ENCODE assay signal across 7 cellular contexts in the genomic region with DNA sequence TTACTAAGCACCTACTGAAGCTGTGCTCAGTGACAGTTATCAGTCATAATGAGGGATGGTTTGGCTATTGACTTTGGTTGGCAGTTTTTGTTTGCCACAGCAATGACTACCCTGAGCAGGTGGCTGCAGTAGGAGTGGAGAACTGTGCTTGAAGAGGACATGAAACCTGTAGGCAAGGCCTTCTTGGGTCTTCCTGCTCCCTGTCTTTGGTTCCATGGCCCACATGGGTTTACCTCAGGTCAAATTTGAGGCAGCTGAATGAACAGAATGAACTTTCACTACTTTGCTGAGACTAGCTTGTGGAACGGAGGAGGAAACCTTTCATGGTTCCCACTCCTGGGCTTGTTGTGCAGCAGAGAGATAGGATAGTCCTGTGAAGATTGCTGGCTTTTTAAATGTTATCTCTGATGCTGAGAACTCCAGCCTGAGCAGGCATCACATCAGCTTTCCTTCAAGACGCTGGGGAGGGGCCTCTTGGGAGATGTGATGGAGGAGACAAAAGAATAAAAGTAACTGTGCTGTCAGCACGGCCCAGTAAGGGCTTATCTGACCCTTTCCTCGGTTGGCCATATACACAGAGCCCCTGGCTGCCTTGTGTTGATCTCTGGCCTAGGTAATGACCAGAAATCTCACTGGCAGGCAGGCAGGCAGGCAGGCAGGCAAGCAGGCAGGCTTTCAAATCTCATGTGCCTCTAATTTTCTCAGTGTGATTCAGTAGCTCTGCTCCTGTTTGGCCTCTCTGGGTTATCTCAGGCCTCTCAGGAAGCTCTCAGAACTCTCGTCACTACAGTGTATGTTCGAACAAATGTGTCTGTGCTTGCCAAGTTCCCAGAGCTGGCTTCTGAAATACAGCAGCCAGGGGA. TPM values are rescaled to one million over a fixed set of nuclear protein-coding genes. Genes with fewer than 3 reads are reported as not detected.
DNase-seq lines count a peak whose midpoint lies in the region; ATAC-seq, FAIRE-seq and TF ChIP-seq lines count a peak whose summit lies in the region.

No MANE protein-coding gene starts in this region.

- peaks cover 59 to 94% (median 83%) of the 10 kb centered on the region in 3 donors for H3K4me1 Mint-ChIP-seq in naive B cell

- H3K9me1 ChIP-seq in K562 (ENCODE audit: control insufficient read depth, insufficient read depth, low read length): no peaks in the 10 kb centered on the region

- peak overlapping the region; percentile 54 to 66; a peak in 2 of 4 replicates for H3K9ac ChIP-seq in K562 (ENCODE audit: insufficient read depth in 1 of 2, low read depth in 2 of 2, low read length in 2 of 2)

- CTCF ChIA-PET in K562 (lab: Yijun Ruan, JAX; ENCODE audit: low intra/inter-chr PET ratio): no interaction called here

- no peak overlapping the region for H2AFZ ChIP-seq in K562 (ENCODE audit: low read depth, low read length)

- DNase-seq in K562 (ENCODE audit: extremely low read depth in 1 of 4, low spot score in 3 of 4): peak; percentile 56 to 94 (median 68)
- no peak for DNase-seq in naive B cell
- no peak for DNase-seq in HTR-8/SVneo (ENCODE audit: insufficient read length, low spot score)
- DNase-seq in NCI-H524 treated with DMSO at 0.1 percent for 48 hours (lab: John Stamatoyannopoulos, UW): no peak
- DNase-seq in NCI-H446 (lab: John Stamatoyannopoulos, UW): no peak

- FAIRE-seq in K562 (lab: Jason Lieb, UNC): peak; percentile 88
- no peak for FAIRE-seq in HTR-8/SVneo (lab: Jason Lieb, UNC)

- H3K9me3 ChIP-seq in K562 (replicated peaks; ENCODE audit: control insufficient read depth, insufficient read depth, low read depth, low read length): no peaks in the 10 kb centered on the region

- ATAC-seq in GM19455 (IDR thresholded peaks at IDR 0.05; ENCODE audit: unreplicated experiment) (peak; percentile 76), HG03175 (IDR thresholded peaks at IDR 0.05; ENCODE audit: unreplicated experiment) (peak; percentile 70), K562 (peak; percentile 74), naive B cell (ENCODE audit: low read depth in 2 of 2) (peak; percentile 50 to 55)

- peaks cover 44 to 74% of the 10 kb centered on the region in 2 experiments for H3K4me1 ChIP-seq in K562 (replicated peaks in 1 of 2; ENCODE audit: control insufficient read depth in 2 of 2, insufficient read depth in 2 of 2, low read length in 2 of 2)

- H3K36me3 Mint-ChIP-seq in naive B cell: no peaks in the 10 kb centered on the region

- H4K20me1 ChIP-seq in K562 (replicated peaks; ENCODE audit: control insufficient read depth, insufficient read depth, low read length): no peaks in the 10 kb centered on the region

- no peaks in the 10 kb centered on the region for H3K36me3 ChIP-seq in K562 (ENCODE audit: control insufficient read depth, insufficient read depth, low read length)

- peak; percentile 80 for TF ChIP-seq EP300 in K562 (IDR thresholded peaks at IDR 0.05; ENCODE audit: low read length)

- no peak overlapping the region for H3K4me3 ChIP-seq in K562

- H3K79me2 ChIP-seq in K562 (ENCODE audit: control insufficient read depth, insufficient read depth, low read length): peaks cover 94% of the 10 kb centered on the region

- H3K27me3 Mint-ChIP-seq in naive B cell: no peaks in the 10 kb centered on the region

- H3K4me2 ChIP-seq in K562 (ENCODE audit: insufficient read depth, low read length): peak overlapping the region; percentile 72

- in situ Hi-C loops in K562 (cut with MboI): no loop called here

- no peaks in the 10 kb centered on the region for H3K9me3 Mint-ChIP-seq in naive B cell

- peak overlapping the region; percentile 85 to 90 (median 87) for H3K27ac Mint-ChIP-seq in naive B cell

- TF ChIP-seq POLR2A in K562 (conservative IDR thresholded peaks at IDR 0.05): no peak

- no peaks in the 10 kb centered on the region for H3K27me3 ChIP-seq in K562 (ENCODE audit: control insufficient read depth in 2 of 2, insufficient read depth in 2 of 2, low read length in 2 of 2)

- no peak for TF ChIP-seq CTCF in K562 (IDR thresholded peaks at IDR 0.05 in 2 of 3, conservative IDR thresholded peaks at IDR 0.05 in 1 of 3; ENCODE audit: insufficient read depth in 2 of 3, low read depth in 1 of 3, low read length in 3 of 3)

- peak in 1 of 2 experiments; percentile 21; a peak in 2 of 4 replicates for TF ChIP-seq RAD21 in K562 (CRISPR knock-in tag; conservative IDR thresholded peaks at IDR 0.05 in 1 of 2, IDR thresholded peaks at IDR 0.05 in 1 of 2)

- H3K4me3 Mint-ChIP-seq in naive B cell: peak overlapping the region in 7 of 8 donors; percentile 5 to 78 (median 62)

- POLR2A ChIA-PET in K562 (lab: Yijun Ruan, JAX): interaction anchor here (0.6 to 4.9 kb wide), 16 partner anchors 9 to 279 kb away, joined by 3 to 34 read pairs (median 4); a partner anchor contains a TSS

- WGBS in K562 (ENCODE audit: insufficient coverage, low coverage, missing lambda C conversion rate): 2% methylated on average over 6 of the region's 6 CpGs

- no TSS peak for BruUV-seq in K562 (replicated peaks; lab: Mats Ljungman, UMichigan)

- intact Hi-C loops in K562 (cut with micrococcal nuclease): loop anchor here (1.0 to 2.0 kb wide), 2 partner anchors 11 to 17 kb away; no protein-coding TSS in a partner anchor

- peak overlapping the region; percentile 77 for H3K27ac ChIP-seq in K562 (ENCODE audit: extremely low read depth, low read depth, low read length)

TF ChIP-seq in K562, 482 proteins besides CTCF, POLR2A, EP300 and RAD21 (continues in another document):
- TF ChIP-seq SIN3A (IDR thresholded peaks at IDR 0.05; ENCODE audit: borderline replicate concordance in 2 of 2, control insufficient read depth in 1 of 2, low read depth in 2 of 2, low read length in 2 of 2) (no peak), SREBF2 (CRISPR knock-in tag; IDR thresholded peaks at IDR 0.05) (no peak), SMARCB1 (IDR thresholded peaks at IDR 0.05; ENCODE audit: insufficient read length, low read depth) (no peak)

RNA-seq across cellular contexts. Expression of a gene that starts 12.0 kb away (rescaled TPM):
- total RNA-seq in K562 (2011; cell fraction: chromatin; rRNA removed; ENCODE audit: low replicate concordance): 148 and 250 TPM in 2 replicates
- total RNA-seq in K562 (2011; cell fraction: nucleolus; rRNA removed): 183 and 205 TPM in 2 replicates
- 147 and 198 TPM in 2 replicates for total RNA-seq in K562 (2011; cell fraction: nucleoplasm; rRNA removed)
- 22.1 and 23.9 TPM in 2 replicates for total RNA-seq in K562 (2014; rRNA removed)
- 25.8 and 28.2 TPM in 2 replicates for total RNA-seq in K562 (2014; rRNA removed; fragmentation: Illumina TruSeq; extraction: Trizol)
- total RNA-seq in K562 (2015; rRNA removed; fragmentation: Illumina TruSeq; extraction: Trizol): 18.3 and 20.6 TPM in 2 replicates
- total RNA-seq in K562 (2021): 50.4 and 50.5 TPM in 2 replicates
- 30.2 and 42.1 TPM in 2 replicates for polyA plus RNA-seq in K562 (2011; rRNA removed)
- polyA plus RNA-seq in K562 (2011; cell fraction: cytosol; rRNA removed): 32.2 and 32.4 TPM in 2 replicates
- 47.0 and 55.3 TPM in 2 replicates for polyA plus RNA-seq in K562 (2011; cell fraction: nucleus; rRNA removed)
- polyA plus RNA-seq in K562 (2012): 55.9 and 67.3 TPM in 2 replicates
- 38.8 and 39.1 TPM in 2 replicates for polyA plus RNA-seq in K562 (2014; fragmentation: Illumina TruSeq; extraction: Trizol)
- polyA plus RNA-seq in K562 (2014; fragmentation: Nextera tagmentation; extraction: Ambion mirVana): 1 to 10 TPM; 7.7 to 8.0 TPM
- 22.5 and 24.7 TPM in 2 replicates for polyA plus RNA-seq in K562 (2014; rRNA removed)
- 160 and 190 TPM in 2 replicates for polyA minus RNA-seq in K562 (2011; rRNA and poly(A)+ RNA removed)
- polyA minus RNA-seq in K562 (2011; cell fraction: cytosol; rRNA and poly(A)+ RNA removed): 46.1 and 63.4 TPM in 2 replicates
- polyA minus RNA-seq in K562 (2011; cell fraction: nucleus; rRNA and poly(A)+ RNA removed): 30.4 and 55.1 TPM in 2 replicates
- 10 to 100 TPM; 29.1 to 51.9 (median 35.0) TPM for polyA plus RNA-seq in naive B cell (ENCODE audit: low read depth in 6 of 6)

RNA-seq across cellular contexts. Expression of a gene that starts 26.7 kb away (rescaled TPM):
- total RNA-seq in K562 (2011; cell fraction: chromatin; rRNA removed; ENCODE audit: low replicate concordance): 27.7 and 100.0 TPM in 2 replicates
- total RNA-seq in K562 (2011; cell fraction: nucleolus; rRNA removed): 89.7 and 100 TPM in 2 replicates
- total RNA-seq in K562 (2011; cell fraction: nucleoplasm; rRNA removed): 70.6 and 86.3 TPM in 2 replicates
- 80.3 and 117 TPM in 2 replicates for total RNA-seq in K562 (2014; rRNA removed)
- 34.7 and 43.6 TPM in 2 replicates for total RNA-seq in K562 (2014; rRNA removed; fragmentation: Illumina TruSeq; extraction: Trizol)
- 70.0 and 71.8 TPM in 2 replicates for total RNA-seq in K562 (2015; rRNA removed; fragmentation: Illumina TruSeq; extraction: Trizol)
- total RNA-seq in K562 (2021): 157 and 162 TPM in 2 replicates
- 112 and 121 TPM in 2 replicates for polyA plus RNA-seq in K562 (2011; rRNA removed)
- polyA plus RNA-seq in K562 (2011; cell fraction: cytosol; rRNA removed): 199 and 423 TPM in 2 replicates
- polyA plus RNA-seq in K562 (2011; cell fraction: nucleus; rRNA removed): 55.6 and 75.5 TPM in 2 replicates
- polyA plus RNA-seq in K562 (2012): 177 and 217 TPM in 2 replicates
- polyA plus RNA-seq in K562 (2014; fragmentation: Illumina TruSeq; extraction: Trizol): 153 and 223 TPM in 2 replicates
- 10 to 100 TPM; 22.6 to 36.8 TPM for polyA plus RNA-seq in K562 (2014; fragmentation: Nextera tagmentation; extraction: Ambion mirVana)
- polyA plus RNA-seq in K562 (2014; rRNA removed): 134 and 159 TPM in 2 replicates
- polyA minus RNA-seq in K562 (2011; rRNA and poly(A)+ RNA removed): 68.0 and 101 TPM in 2 replicates
- polyA minus RNA-seq in K562 (2011; cell fraction: cytosol; rRNA and poly(A)+ RNA removed): 169 and 173 TPM in 2 replicates
- 39.9 and 49.1 TPM in 2 replicates for polyA minus RNA-seq in K562 (2011; cell fraction: nucleus; rRNA and poly(A)+ RNA removed)
- polyA plus RNA-seq in naive B cell (ENCODE audit: low read depth in 6 of 6): 100 to 1,000 TPM in 5 of 6 donors, 10 to 100 TPM in 1; 88.9 to 144 (median 117) TPM

RNA-seq across cellular contexts. Expression of a gene that starts 59.1 kb away (rescaled TPM):
- 52.9 and 128 TPM in 2 replicates for total RNA-seq in K562 (2011; cell fraction: chromatin; rRNA removed; ENCODE audit: low replicate concordance)
- 70.0 and 81.9 TPM in 2 replicates for total RNA-seq in K562 (2011; cell fraction: nucleolus; rRNA removed)
- 77.8 and 87.7 TPM in 2 replicates for total RNA-seq in K562 (2011; cell fraction: nucleoplasm; rRNA removed)
- 17.9 and 26.9 TPM in 2 replicates for total RNA-seq in K562 (2014; rRNA removed)
- total RNA-seq in K562 (2014; rRNA removed; fragmentation: Illumina TruSeq; extraction: Trizol): 18.4 and 20.2 TPM in 2 replicates
- 20.6 and 22.7 TPM in 2 replicates for total RNA-seq in K562 (2015; rRNA removed; fragmentation: Illumina TruSeq; extraction: Trizol)
- total RNA-seq in K562 (2021): 35.2 and 38.0 TPM in 2 replicates
- 47.2 and 57.2 TPM in 2 replicates for polyA plus RNA-seq in K562 (2011; rRNA removed)
- polyA plus RNA-seq in K562 (2011; cell fraction: cytosol; rRNA removed): 61.2 and 89.0 TPM in 2 replicates
- polyA plus RNA-seq in K562 (2011; cell fraction: nucleus; rRNA removed): 177 and 185 TPM in 2 replicates
- polyA plus RNA-seq in K562 (2012): 38.5 and 43.9 TPM in 2 replicates
- polyA plus RNA-seq in K562 (2014; fragmentation: Illumina TruSeq; extraction: Trizol): 46.4 and 49.7 TPM in 2 replicates
- polyA plus RNA-seq in K562 (2014; fragmentation: Nextera tagmentation; extraction: Ambion mirVana): 10 to 100 TPM; 33.7 to 40.0 TPM
- polyA plus RNA-seq in K562 (2014; rRNA removed): 31.8 and 34.9 TPM in 2 replicates
- polyA minus RNA-seq in K562 (2011; rRNA and poly(A)+ RNA removed): 32.7 and 40.7 TPM in 2 replicates
- 16.9 and 30.9 TPM in 2 replicates for polyA minus RNA-seq in K562 (2011; cell fraction: cytosol; rRNA and poly(A)+ RNA removed)
- polyA minus RNA-seq in K562 (2011; cell fraction: nucleus; rRNA and poly(A)+ RNA removed): 18.3 and 23.0 TPM in 2 replicates
- 10 to 100 TPM; 16.6 to 29.1 (median 19.3) TPM for polyA plus RNA-seq in naive B cell (ENCODE audit: low read depth in 6 of 6)

Comparison
In these comparisons a context has a peak if more than half of its experiments do, and no peak if none do; other contexts are left out.
1. DNase-seq: peak in K562 (4 of 4); none in naive B cell (single experiment), HTR-8/SVneo (single experiment), NCI-H524 treated with DMSO at 0.1 percent for 48 hours (single experiment) and NCI-H446 (0 of 2).
2. Peak in every context shown above with its lines, with median percentiles within 50 percentile points of each other: ATAC-seq.